In genomic region chr3:151838574-151839312, GRCh38 we compare ENCODE assay signal across 8 cellular contexts. TPM values are rescaled to one million over a fixed set of nuclear protein-coding genes. Genes with fewer than 3 reads are reported as not detected.
DNase-seq lines count a peak whose midpoint lies in the region; ATAC-seq and TF ChIP-seq lines count a peak whose summit lies in the region.

No MANE protein-coding gene starts in this region.

- 45% methylated on average over 19 of the region's 19 CpGs for WGBS in right cardiac atrium
- 55 to 61% methylated on average over 19 of the region's 19 CpGs for WGBS in sigmoid colon, 2 donors

- DNase-seq in COR-L47 (lab: John Stamatoyannopoulos, UW): peak; percentile 71
- DNase-seq in NCI-H748 (lab: John Stamatoyannopoulos, UW; ENCODE audit: unreplicated experiment): peak; percentile 70
- peak; percentile 94 for DNase-seq in adipocyte (ENCODE audit: low read depth)
- DNase-seq in right cardiac atrium: peak; percentile 21 to 55 (median 41)
- peak; percentile 66 for DNase-seq in sigmoid colon

- H3K9ac ChIP-seq in adipocyte (ENCODE audit: low read length): peak overlapping the region; percentile 55

- H3K4me1 ChIP-seq in adipocyte (ENCODE audit: control insufficient read depth, insufficient read depth, low read length) (peaks cover 20% of the 10 kb centered on the region), right cardiac atrium (ENCODE audit: control insufficient read depth, insufficient read depth, low read length) (no peaks in the 10 kb centered on the region), sigmoid colon (peaks cover 0 to 17% (median 12%) of the 10 kb centered on the region in 4 donors)

- no peak for TF ChIP-seq POLR2A in sigmoid colon (IDR thresholded peaks at IDR 0.05)

- TF ChIP-seq CTCF in sigmoid colon (IDR thresholded peaks at IDR 0.05): peak; percentile 21 to 84 (median 76)

- H3K27ac ChIP-seq in right cardiac atrium (ENCODE audit: low read length): no peak overlapping the region
- H3K27ac ChIP-seq in sigmoid colon: no peak overlapping the region

- intact Hi-C loops in right cardiac atrium (cut with DNase I): loop anchor here in 3 of 4 donors (5.0 to 10.0 kb wide), 5 partner anchors 374 to 461 kb away; partner anchors contain the start of gene IGSF10 (in 1 of the 3)
- intact Hi-C loops in sigmoid colon (cut with DNase I): loop anchor here (1.0 to 10.0 kb wide), 4 partner anchors 79 to 614 kb away; no protein-coding TSS in a partner anchor

- H3K27me3 ChIP-seq in adipocyte (replicated peaks; ENCODE audit: control insufficient read depth, insufficient read depth, low read length): no peaks in the 10 kb centered on the region
- H3K27me3 ChIP-seq in right cardiac atrium (ENCODE audit: control insufficient read depth, insufficient read depth): no peaks in the 10 kb centered on the region
- no peaks in the 10 kb centered on the region for H3K27me3 ChIP-seq in sigmoid colon

- H3K9me3 ChIP-seq in adipocyte (ENCODE audit: control insufficient read depth, low read length): no peaks in the 10 kb centered on the region
- no peaks in the 10 kb centered on the region for H3K9me3 ChIP-seq in right cardiac atrium (ENCODE audit: control insufficient read depth, low read length)
- no peaks in the 10 kb centered on the region for H3K9me3 ChIP-seq in sigmoid colon

- no peak for TF ChIP-seq EP300 in sigmoid colon (IDR thresholded peaks at IDR 0.05)

- H3K4me3 ChIP-seq in adipocyte (ENCODE audit: low read length) (peak overlapping the region; percentile 69), right cardiac atrium (ENCODE audit: low read length) (peak overlapping the region; percentile 18), sigmoid colon (peak overlapping the region in 1 of 4 donors; percentile 13)

- H3K36me3 ChIP-seq in adipocyte (ENCODE audit: control insufficient read depth, insufficient read depth, low read length, severe bottlenecking): no peaks in the 10 kb centered on the region
- no peaks in the 10 kb centered on the region for H3K36me3 ChIP-seq in sigmoid colon

- ATAC-seq in GM18909 (IDR thresholded peaks at IDR 0.05; ENCODE audit: poor library complexity, unreplicated experiment) (peak; percentile 79), HG03469 (IDR thresholded peaks at IDR 0.05; ENCODE audit: unreplicated experiment) (peak; percentile 78), right cardiac atrium (peak; percentile 87 to 89), GM21360 (IDR thresholded peaks at IDR 0.05; ENCODE audit: unreplicated experiment) (no peak)

RNA-seq across cellular contexts. Expression of gene AADAC, which starts 24.8 kb away (rescaled TPM):
- under 1 TPM in 3 of 4 donors, not detected in 1; 0.17 to 0.44 (median 0.42) TPM for total RNA-seq in right cardiac atrium
- not detected for polyA plus RNA-seq in right cardiac atrium
- total RNA-seq in sigmoid colon: not detected
- not detected for polyA plus RNA-seq in sigmoid colon

RNA-seq across cellular contexts. Expression of gene SUCNR1, which starts 34.7 kb away (rescaled TPM):
- 1 to 10 TPM in 3 of 4 donors, under 1 TPM in 1; 0.65 to 3.5 (median 2.9) TPM for total RNA-seq in right cardiac atrium
- 0.45 TPM for polyA plus RNA-seq in right cardiac atrium
- under 1 TPM in 2 of 4 donors, not detected in 2; 0.16 to 0.36 TPM for total RNA-seq in sigmoid colon
- polyA plus RNA-seq in sigmoid colon: 1 to 10 TPM in 1 of 3 donors, under 1 TPM in 2; 0.35 to 2.8 (median 0.60) TPM

Comparison
In these comparisons a context has a peak if more than half of its experiments do, and no peak if none do; other contexts are left out.
1. DNase-seq: peak in every context shown above with its lines; median percentile 94 in adipocyte; 71 in COR-L47; 70 in NCI-H748; 66 in sigmoid colon; 41 in right cardiac atrium.